In the genomic region with DNA sequence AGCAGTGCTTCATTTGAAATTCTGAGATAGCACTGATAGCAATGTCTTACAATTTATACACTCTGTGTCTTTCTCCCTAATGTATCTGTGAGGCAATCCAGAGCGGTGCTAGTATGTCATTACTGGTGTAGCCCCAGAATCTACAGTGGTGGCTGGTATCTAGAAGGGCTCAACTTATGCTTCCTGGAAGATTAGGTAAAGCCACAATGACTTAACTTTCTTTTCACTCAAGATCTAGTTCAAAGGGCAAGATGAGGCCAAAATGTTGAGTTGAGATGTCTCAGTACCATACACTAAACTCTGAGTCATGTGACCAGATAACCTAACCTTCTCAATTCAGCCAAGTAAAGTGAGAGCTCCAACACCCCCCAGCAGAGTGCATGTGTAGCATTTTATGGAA, we compare ENCODE assay signal across 22 cellular contexts.
"Had no signal": no experiment of that assay in that cellular context is flagged by ENCODE, and none has a peak within 500 bp of the region (broad histone marks: within the 10 kb centered on the region; RNA-seq: fewer than 3 reads in every experiment).

No MANE protein-coding gene starts in this region.

- H3K9ac ChIP-seq: KMS-11, SK-N-SH had no signal

- DNase-seq: IMR-90, Kasumi-1, MM.1S, NCI-H1048, NCI-H1105, NCI-H1417, NCI-H1436 treated with DMSO at 0.1 percent for 48 hours, NCI-H1694, NCI-H187 treated with DMSO at 0.1 percent for 48 hours, NCI-H2029 treated with DMSO at 0.1 percent for 48 hours, NCI-H2171 treated with DMSO at 0.1 percent for 48 hours, NCI-H345, NCI-H524, NCI-H748 treated with DMSO at 0.1 percent for 48 hours, PC-3, SHP77, SK-N-SH, SW 1271 had no signal

- H3K27ac ChIP-seq: KMS-11, RWPE1 had no signal

- H3K4me2 ChIP-seq: KMS-11, SK-N-SH had no signal

- ATAC-seq: HepG2, Panc1, PC-3 had no signal

- H3K9me3 ChIP-seq: SK-N-SH had no signal
